22 cellular contexts compared by ENCODE assay signal in genomic region chr11:120625565-120625964, GRCh38.
A peak's percentile ranks its signal among the peaks of the same experiment; 100 is the strongest.
DNase-seq lines count a peak whose midpoint lies in the region; ATAC-seq and TF ChIP-seq lines count a peak whose summit lies in the region.
"Had no signal": no experiment of that assay in that cellular context is flagged by ENCODE, and none has a peak within 500 bp of the region (broad histone marks: within the 10 kb centered on the region; RNA-seq: fewer than 3 reads in every experiment).

No MANE protein-coding gene starts in this region.

- H3F3A ChIP-seq in MM.1S (ENCODE audit: insufficient read depth, low read length): peaks cover 14% of the 10 kb centered on the region; the same call in 1 of the 2 replicates

- 0 out of 2 replicates have a peak overlapping the region, but pooled peaks have one; percentile 24 for H2AFZ ChIP-seq in MM.1S (ENCODE audit: low read length)

- H3K27me3 ChIP-seq in MM.1S (replicated peaks; ENCODE audit: insufficient read depth, low read length) (no peaks in the 10 kb centered on the region), foreskin keratinocyte (no peaks in the 10 kb centered on the region)

- H3K4me1 ChIP-seq in MM.1S (ENCODE audit: low read length) (peaks cover 29% of the 10 kb centered on the region), foreskin keratinocyte (no peaks in the 10 kb centered on the region)

- H3K9ac ChIP-seq in MM.1S (ENCODE audit: low read length): no peak overlapping the region
- H3K9ac ChIP-seq: KMS-11, SK-N-SH had no signal

- H3K9me2 ChIP-seq in MM.1S (replicated peaks; ENCODE audit: insufficient read depth, low read length): no peaks in the 10 kb centered on the region
- H3K9me2 ChIP-seq: SK-N-SH had no signal

- TF ChIP-seq CTCF in MM.1S (IDR thresholded peaks at IDR 0.05; ENCODE audit: low read length): no peak
- no peak for TF ChIP-seq CTCF in foreskin keratinocyte (conservative IDR thresholded peaks at IDR 0.05)

- peak; percentile 31 for DNase-seq in NK-92 treated with Interleukin-12 subunit alpha and Interleukin-12 subunit beta, amount 100 ng/mL, for 24 hours (lab: John Stamatoyannopoulos, UW)
- DNase-seq in NK-92 (lab: John Stamatoyannopoulos, UW; ENCODE audit: unreplicated experiment) (no peak), HT1080 (ENCODE audit: low read depth) (peak; percentile 15), MM.1S (no peak), foreskin keratinocyte (no peak), T1000 (lab: John Stamatoyannopoulos, UW) (no peak)
- DNase-seq: C1 segment of cervical spinal cord; CD4-positive, alpha-beta memory T cell; COR-L47; DMS79; GF-D8; HCEC 1CT; NCI-H1092; NCI-H1417 treated with DMSO at 0.1 percent for 48 hours; NCI-H1930; NCI-H2107; NCI-H446 treated with DMSO at 0.1 percent for 48 hours; OCI-M1; SK-N-SH; SW 1271 had no signal

- ATAC-seq in foreskin keratinocyte: peak; percentile 46
- ATAC-seq in HG03025 (IDR thresholded peaks at IDR 0.05; ENCODE audit: low FRiP score, unreplicated experiment): no peak

- no peaks in the 10 kb centered on the region for H3K79me2 ChIP-seq in MM.1S (ENCODE audit: low read length)

- H3K4me2 ChIP-seq in MM.1S (ENCODE audit: low read depth, low read length): no peak overlapping the region; the same call in 1 of the 2 replicates
- H3K4me2 ChIP-seq: KMS-11, SK-N-SH had no signal

- H3K27ac ChIP-seq in MM.1S (ENCODE audit: low read length) (no peak overlapping the region), foreskin keratinocyte (no peak overlapping the region)
- H3K27ac ChIP-seq: KMS-11 had no signal

- no peaks in the 10 kb centered on the region for H4K20me1 ChIP-seq in MM.1S (ENCODE audit: insufficient read depth, low read length)

- H3K9me3 ChIP-seq in MM.1S (replicated peaks; ENCODE audit: insufficient read depth, low read length): no peaks in the 10 kb centered on the region
- H3K9me3 ChIP-seq: SK-N-SH had no signal

- no peaks in the 10 kb centered on the region for H3K36me3 ChIP-seq in MM.1S (replicated peaks; ENCODE audit: insufficient read depth, low read length)

- H3K4me3 ChIP-seq in MM.1S (ENCODE audit: low read length): no peak overlapping the region

Comparison
In these comparisons a context has a peak if more than half of its experiments do, and no peak if none do; other contexts are left out.
1. DNase-seq: peak in NK-92 treated with Interleukin-12 subunit alpha and Interleukin-12 subunit beta, amount 100 ng/mL, for 24 hours (single experiment) and HT1080 (single experiment); none in NK-92 (single experiment), MM.1S (single experiment), foreskin keratinocyte (0 of 2) and T1000 (single experiment).